Comparison of ENCODE assay signal across 32 cellular contexts in genomic region chr2:40874380-40874779, GRCh38.
"Had no signal": no experiment of that assay in that cellular context is flagged by ENCODE, and none has a peak within 500 bp of the region (broad histone marks: within the 10 kb centered on the region; RNA-seq: fewer than 3 reads in every experiment).

No MANE protein-coding gene starts in this region.

- H3K36me3 ChIP-seq: adrenal gland, ascending aorta, brain microvascular endothelial cell, breast epithelium, cardiac muscle cell had no signal

- H3K4me1 ChIP-seq: adrenal gland, ascending aorta, body of pancreas, breast epithelium had no signal

- DNase-seq: activated effector memory CD4-positive, alpha-beta T cell treated with anti-CD3 and anti-CD28 coated beads, Interleukin-2, amount 50 U/mL, for 16 hours; activated effector memory CD4-positive, alpha-beta T cell treated with Interleukin-2 at 50 U/mL for 16 hours; activated gamma-delta T cell; activated gamma-delta T cell treated with Interleukin-2 at 50 U/mL for 16 hours; activated naive CD4-positive, alpha-beta T cell; activated naive CD4-positive, alpha-beta T cell treated with anti-CD3 and anti-CD28 coated beads for 36 hours; activated naive CD4-positive, alpha-beta T cell treated with anti-CD3 and anti-CD28 coated beads, Interleukin-2, amount 10 ng/mL, durations not matched to agents 7 days and 5 days; activated naive CD4-positive, alpha-beta T cell treated with anti-CD3 and anti-CD28 coated beads, Interleukin-2, amount 50 U/mL, for 16 hours; activated naive CD4-positive, alpha-beta T cell treated with Interleukin-2 at 50 U/mL for 16 hours; activated naive CD8-positive, alpha-beta T cell treated with anti-CD3 and anti-CD28 coated beads for 36 hours; activated naive CD8-positive, alpha-beta T cell treated with anti-CD3 and anti-CD28 coated beads, Interleukin-2, amount 10 ng/mL, durations not matched to agents 7 days and 5 days; activated naive CD8-positive, alpha-beta T cell treated with anti-CD3 and anti-CD28 coated beads, Interleukin-2, amount 50 U/mL, for 24 hours; activated T-cell treated with anti-CD3 and anti-CD28 coated beads, Interleukin-2, amount 50 U/mL, for 1 hour; activated T-cell treated with anti-CD3 and anti-CD28 coated beads, Interleukin-2, amount 50 U/mL, for 24 hours; activated T-cell treated with anti-CD3 and anti-CD28 coated beads, Interleukin-2, amount 50 U/mL, for 4 hours; activated T-cell treated with anti-CD3 and anti-CD28 coated beads, Interleukin-2, amount 50 U/mL, for 48 hours; activated T-cell treated with anti-CD3 and anti-CD28 coated beads, Interleukin-2, amount 50 U/mL, for 72 hours; adrenal gland; amniotic stem cell; amygdala; anterior cingulate cortex; aorta; body of pancreas; brain microvascular endothelial cell; caudate nucleus; central memory CD4-positive, alpha-beta T cell; cerebellar nuclear complex had no signal

- H3K4me3 ChIP-seq: adrenal gland, ascending aorta, body of pancreas, breast epithelium, cardiac muscle cell had no signal

- FAIRE-seq: astrocyte, bronchial epithelial cell had no signal

- H3K27me3 ChIP-seq: adrenal gland, ascending aorta, body of pancreas, brain microvascular endothelial cell, breast epithelium, cardiac muscle cell had no signal

- H3K27ac ChIP-seq: adrenal gland, ascending aorta, body of pancreas, brain microvascular endothelial cell, breast epithelium, cardiac muscle cell had no signal

- H3K9me3 ChIP-seq: adrenal gland, ascending aorta, body of pancreas, breast epithelium had no signal
